1 cellular context compared by ENCODE assay signal in genomic region chr15:73951591-73951990, GRCh38.
TF ChIP-seq lines count a peak whose summit lies in the region.

No MANE protein-coding gene starts in this region.

TF ChIP-seq in A549, 52 proteins besides CTCF, POLR2A, EP300 and RAD21 (continued from another document):
- TF ChIP-seq ELK1 (IDR thresholded peaks at IDR 0.05; ENCODE audit: low read depth, low read length): no peak
- TF ChIP-seq CBX2 (IDR thresholded peaks at IDR 0.05; ENCODE audit: borderline replicate concordance, low read depth): no peak
- no peak for TF ChIP-seq PBX3 (IDR thresholded peaks at IDR 0.05)
- no peak for TF ChIP-seq ZC3H11A (IDR thresholded peaks at IDR 0.05)
- TF ChIP-seq HOXA7 (CRISPR knock-in tag; IDR thresholded peaks at IDR 0.05): no peak
- no peak for TF ChIP-seq MAFK (IDR thresholded peaks at IDR 0.05; ENCODE audit: partially characterized antibody)
